38 cellular contexts compared by ENCODE assay signal in genomic region chr1:182726941-182727340, GRCh38. TPM values are rescaled to one million over a fixed set of nuclear protein-coding genes. Genes with fewer than 3 reads are reported as not detected.
"Had no signal": no experiment of that assay in that cellular context is flagged by ENCODE, and none has a peak within 500 bp of the region (broad histone marks: within the 10 kb centered on the region; RNA-seq: fewer than 3 reads in every experiment).

No MANE protein-coding gene starts in this region.

- H3K27me3 Mint-ChIP-seq: activated CD4-positive, alpha-beta memory T cell treated with anti-CD3 and anti-CD28 coated beads for 36 hours; activated T-helper 17 cell treated with anti-CD3 and anti-CD28 coated beads, Interleukin-2, amount 50 U/mL, for 72 hours; brain had no signal

- H3K4me3 ChIP-seq: adrenal gland, cardiac muscle cell had no signal

- H3K4me1 ChIP-seq: adrenal gland had no signal

- H3K27ac Mint-ChIP-seq: activated B cell treated with CpG ODN at 0.5 μM for 24 hours; activated CD4-positive, alpha-beta memory T cell treated with anti-CD3 and anti-CD28 coated beads for 36 hours; activated CD4-positive, alpha-beta T cell treated with anti-CD3 and anti-CD28 coated beads, Interleukin-2, amount 10 ng/mL, durations not matched to agents 24 days and 14 days; activated CD8-positive, alpha-beta T cell treated with anti-CD3 and anti-CD28 coated beads for 36 hours; activated naive CD4-positive, alpha-beta T cell treated with anti-CD3 and anti-CD28 coated beads for 36 hours; activated naive CD4-positive, alpha-beta T cell treated with anti-CD3 and anti-CD28 coated beads, Interleukin-2, amount 50 U/mL, for 72 hours; activated naive CD8-positive, alpha-beta T cell treated with anti-CD3 and anti-CD28 coated beads for 36 hours; activated T-cell treated with anti-CD3 and anti-CD28 coated beads, Interleukin-2, amount 50 U/mL, for 72 hours; activated T-helper 1 cell treated with anti-CD3 and anti-CD28 coated beads, Interleukin-12 subunit alpha, Interleukin-12 subunit beta, Interleukin-2, Interleukin-4 antibody, amounts not matched to agents 30 ng/mL and 10 ng/mL and 1 ng/mL, durations not matched to agents 14 hours and 24 hours and 36 hours; activated T-helper 17 cell treated with anti-CD3 and anti-CD28 coated beads, Interleukin-2, amount 50 U/mL, for 72 hours; brain; T-helper 1 cell treated with Interleukin-12 subunit alpha and Interleukin-12 subunit beta and Interleukin-4 antibody, amounts not matched to agents 30 μg/mL and 1 μg/mL, for 36 hours; T-helper 2 cell treated with Interferon-gamma antibody and Interleukin-4, amounts not matched to agents 5 μg/mL and 100 μg/mL, for 36 hours had no signal

- FAIRE-seq: bronchial epithelial cell had no signal

- H3K36me3 Mint-ChIP-seq: activated CD4-positive, alpha-beta memory T cell treated with anti-CD3 and anti-CD28 coated beads for 36 hours; activated naive CD4-positive, alpha-beta T cell treated with anti-CD3 and anti-CD28 coated beads, Interleukin-2, amount 50 U/mL, for 72 hours; activated naive CD8-positive, alpha-beta T cell treated with anti-CD3 and anti-CD28 coated beads for 36 hours; brain had no signal

- H3K9me3 ChIP-seq: adrenal gland had no signal

- H3K4me1 Mint-ChIP-seq: activated B cell treated with CpG ODN at 0.5 μM for 24 hours; activated CD4-positive, alpha-beta T cell treated with anti-CD3 and anti-CD28 coated beads, Interleukin-2, amount 10 ng/mL, durations not matched to agents 24 days and 14 days; activated naive CD8-positive, alpha-beta T cell treated with anti-CD3 and anti-CD28 coated beads for 36 hours; activated T-helper 17 cell treated with anti-CD3 and anti-CD28 coated beads, Interleukin-2, amount 50 U/mL, for 72 hours; central memory CD8-positive, alpha-beta T cell had no signal

- H3K4me3 Mint-ChIP-seq: activated B cell treated with CpG ODN at 0.5 μM for 24 hours; activated CD4-positive, alpha-beta memory T cell treated with anti-CD3 and anti-CD28 coated beads for 36 hours; activated CD4-positive, alpha-beta T cell treated with anti-CD3 and anti-CD28 coated beads, Interleukin-2, amount 10 ng/mL, durations not matched to agents 24 days and 14 days; activated CD8-positive, alpha-beta T cell treated with anti-CD3 and anti-CD28 coated beads for 36 hours; activated naive CD4-positive, alpha-beta T cell treated with anti-CD3 and anti-CD28 coated beads for 36 hours; activated naive CD8-positive, alpha-beta T cell treated with anti-CD3 and anti-CD28 coated beads for 36 hours; activated T-cell treated with anti-CD3 and anti-CD28 coated beads, Interleukin-2, amount 50 U/mL, for 4 hours; activated T-cell treated with anti-CD3 and anti-CD28 coated beads, Interleukin-2, amount 50 U/mL, for 72 hours; activated T-helper 1 cell treated with anti-CD3 and anti-CD28 coated beads, Interleukin-12 subunit alpha, Interleukin-12 subunit beta, Interleukin-2, Interleukin-4 antibody, amounts not matched to agents 30 ng/mL and 10 ng/mL and 1 ng/mL, durations not matched to agents 14 hours and 24 hours and 36 hours; activated T-helper 17 cell treated with anti-CD3 and anti-CD28 coated beads, Interleukin-2, amount 50 U/mL, for 72 hours; brain; central memory CD8-positive, alpha-beta T cell; T-helper 1 cell treated with Interleukin-12 subunit alpha and Interleukin-12 subunit beta and Interleukin-4 antibody, amounts not matched to agents 30 μg/mL and 1 μg/mL, for 36 hours; T-helper 2 cell treated with Interferon-gamma antibody and Interleukin-4, amounts not matched to agents 5 μg/mL and 100 μg/mL, for 36 hours had no signal

- DNase-seq: activated B cell treated with CpG ODN at 0.5 μM for 24 hours; activated CD4-positive, alpha-beta memory T cell treated with anti-CD3 and anti-CD28 coated beads for 36 hours; activated CD4-positive, alpha-beta T cell treated with anti-CD3 and anti-CD28 coated beads for 4 hours; activated CD4-positive, alpha-beta T cell treated with anti-CD3 and anti-CD28 coated beads, Interleukin-2, amount 10 ng/mL, durations not matched to agents 24 days and 14 days; activated CD4-positive, alpha-beta T cell treated with anti-CD3 and anti-CD28 coated beads, Interleukin-2, amount 50 U/mL, for 1 hour; activated CD4-positive, alpha-beta T cell treated with anti-CD3 and anti-CD28 coated beads, Interleukin-2, amount 50 U/mL, for 4 hours; activated CD4-positive, CD25-positive, alpha-beta regulatory T cell treated with anti-CD3 and anti-CD28 coated beads, Interleukin-2, amount 50 U/mL, for 72 hours; activated CD8-positive, alpha-beta memory T cell treated with anti-CD3 and anti-CD28 coated beads, Interleukin-2, amount 50 U/mL, for 4 hours; activated CD8-positive, alpha-beta T cell treated with anti-CD3 and anti-CD28 coated beads for 36 hours; activated effector memory CD4-positive, alpha-beta T cell treated with anti-CD3 and anti-CD28 coated beads, Interleukin-2, amount 50 U/mL, for 16 hours; activated gamma-delta T cell treated with Interleukin-2 at 50 U/mL for 16 hours; activated naive CD4-positive, alpha-beta T cell; activated naive CD4-positive, alpha-beta T cell treated with anti-CD3 and anti-CD28 coated beads for 36 hours; activated naive CD4-positive, alpha-beta T cell treated with anti-CD3 and anti-CD28 coated beads, Interleukin-2, amount 50 U/mL, for 16 hours; activated naive CD8-positive, alpha-beta T cell treated with anti-CD3 and anti-CD28 coated beads for 36 hours; activated T-cell treated with anti-CD3 and anti-CD28 coated beads for 4 hours; activated T-cell treated with anti-CD3 and anti-CD28 coated beads, Interleukin-2, amount 50 U/mL, for 1 hour; activated T-cell treated with anti-CD3 and anti-CD28 coated beads, Interleukin-2, amount 50 U/mL, for 4 hours; activated T-cell treated with anti-CD3 and anti-CD28 coated beads, Interleukin-2, amount 50 U/mL, for 72 hours; adrenal gland; amniotic stem cell; aorta; caudate nucleus; cerebellar nuclear complex; T-helper 1 cell; T-helper 2 cell; T-helper 9 cell had no signal

- H3K27ac ChIP-seq: adrenal gland, cardiac muscle cell, VCaP had no signal

- ATAC-seq: activated CD8-positive, alpha-beta T cell treated with anti-CD3 and anti-CD28 coated beads for 36 hours; activated naive CD4-positive, alpha-beta T cell treated with anti-CD3 and anti-CD28 coated beads, Interleukin-2, amount 50 U/mL, for 72 hours; activated T-cell treated with anti-CD3 and anti-CD28 coated beads, Interleukin-2, amount 50 U/mL, for 4 hours; activated T-cell treated with anti-CD3 and anti-CD28 coated beads, Interleukin-2, amount 50 U/mL, for 72 hours; activated T-helper 17 cell treated with anti-CD3 and anti-CD28 coated beads, Interleukin-2, amount 50 U/mL, for 72 hours had no signal

- H3K27me3 ChIP-seq: adrenal gland, cardiac muscle cell had no signal

- H3K9me3 Mint-ChIP-seq: activated B cell treated with CpG ODN at 0.5 μM for 24 hours; activated CD4-positive, alpha-beta memory T cell treated with anti-CD3 and anti-CD28 coated beads for 36 hours; activated CD4-positive, alpha-beta T cell treated with anti-CD3 and anti-CD28 coated beads, Interleukin-2, amount 10 ng/mL, durations not matched to agents 24 days and 14 days; activated CD8-positive, alpha-beta T cell treated with anti-CD3 and anti-CD28 coated beads for 36 hours; activated naive CD4-positive, alpha-beta T cell treated with anti-CD3 and anti-CD28 coated beads for 36 hours; activated naive CD4-positive, alpha-beta T cell treated with anti-CD3 and anti-CD28 coated beads, Interleukin-2, amount 50 U/mL, for 72 hours; activated naive CD8-positive, alpha-beta T cell treated with anti-CD3 and anti-CD28 coated beads for 36 hours; activated T-cell treated with anti-CD3 and anti-CD28 coated beads, Interleukin-2, amount 50 U/mL, for 4 hours; activated T-cell treated with anti-CD3 and anti-CD28 coated beads, Interleukin-2, amount 50 U/mL, for 72 hours; activated T-helper 1 cell treated with anti-CD3 and anti-CD28 coated beads, Interleukin-12 subunit alpha, Interleukin-12 subunit beta, Interleukin-2, Interleukin-4 antibody, amounts not matched to agents 30 ng/mL and 10 ng/mL and 1 ng/mL, durations not matched to agents 14 hours and 24 hours and 36 hours; activated T-helper 17 cell treated with anti-CD3 and anti-CD28 coated beads, Interleukin-2, amount 50 U/mL, for 72 hours; central memory CD8-positive, alpha-beta T cell; T-helper 1 cell treated with Interleukin-12 subunit alpha and Interleukin-12 subunit beta and Interleukin-4 antibody, amounts not matched to agents 30 μg/mL and 1 μg/mL, for 36 hours; T-helper 2 cell treated with Interferon-gamma antibody and Interleukin-4, amounts not matched to agents 5 μg/mL and 100 μg/mL, for 36 hours had no signal

- H3K36me3 ChIP-seq: adrenal gland, cardiac muscle cell had no signal

RNA-seq across cellular contexts. Expression of gene RGS8, which starts 42.6 kb away (rescaled TPM):
- total RNA-seq: activated B cell treated with CpG ODN at 0.5 μM for 24 hours; activated CD4-positive, alpha-beta T cell treated with anti-CD3 and anti-CD28 coated beads, Interleukin-2, amount 10 ng/mL, durations not matched to agents 24 days and 14 days; activated CD8-positive, alpha-beta memory T cell treated with anti-CD3 and anti-CD28 coated beads for 36 hours; activated CD8-positive, alpha-beta T cell treated with anti-CD3 and anti-CD28 coated beads for 36 hours; activated naive CD4-positive, alpha-beta T cell treated with anti-CD3 and anti-CD28 coated beads for 36 hours; activated naive CD4-positive, alpha-beta T cell treated with anti-CD3 and anti-CD28 coated beads, Interleukin-2, amount 50 U/mL, for 72 hours; activated naive CD8-positive, alpha-beta T cell treated with anti-CD3 and anti-CD28 coated beads for 36 hours; activated T-cell treated with anti-CD3 and anti-CD28 coated beads, Interleukin-2, amount 50 U/mL, for 4 hours; activated T-helper 1 cell treated with anti-CD3 and anti-CD28 coated beads, Interleukin-12 subunit alpha, Interleukin-12 subunit beta, Interleukin-2, Interleukin-4 antibody, amounts not matched to agents 30 ng/mL and 10 ng/mL and 1 ng/mL, durations not matched to agents 14 hours and 24 hours and 36 hours had no signal
- polyA plus RNA-seq: aorta, cardiac muscle cell had no signal
